ENCODE assay signal across 8 cellular contexts in genomic region chr7:27150568-27151340, GRCh38. TPM values are rescaled to one million over a fixed set of nuclear protein-coding genes. Genes with fewer than 3 reads are reported as not detected.
DNase-seq lines count a peak whose midpoint lies in the region; ATAC-seq, FAIRE-seq and TF ChIP-seq lines count a peak whose summit lies in the region.

No MANE protein-coding gene starts in this region.

- H3K4me2 ChIP-seq in PC-3 (ENCODE audit: low read length) (peak overlapping the region; percentile 92), osteoblast (ENCODE audit: insufficient read depth, low read length) (peak overlapping the region; percentile 99)

- peaks cover 71% of the 10 kb centered on the region for H3K79me2 ChIP-seq in PC-3 (ENCODE audit: low read length)
- H3K79me2 ChIP-seq in osteoblast (ENCODE audit: insufficient read depth, low read length) = peaks cover 96% of the 10 kb centered on the region

- H4K20me1 ChIP-seq in PC-3 (ENCODE audit: low read length) = no peaks in the 10 kb centered on the region
- H4K20me1 ChIP-seq in osteoblast (ENCODE audit: insufficient read depth, low read length) = peaks cover 12% of the 10 kb centered on the region

- H3K9me3 Mint-ChIP-seq in CD8-positive, alpha-beta memory T cell = peaks cover 0 to 10% (median 0%) of the 10 kb centered on the region in 5 donors

- peak overlapping the region; percentile 68 to 88 (median 80) for H3K4me3 Mint-ChIP-seq in CD8-positive, alpha-beta memory T cell

- no peaks in the 10 kb centered on the region for H3K9me2 ChIP-seq in PC-3 (replicated peaks; ENCODE audit: low read length)

- peaks cover 38% of the 10 kb centered on the region for H3K4me1 ChIP-seq in CD8-positive, alpha-beta memory T cell (ENCODE audit: insufficient read depth, low read length)
- H3K4me1 ChIP-seq in PC-3 (ENCODE audit: insufficient read depth, low read length) (peaks cover 34% of the 10 kb centered on the region), osteoblast (ENCODE audit: insufficient read depth, low read length) (peaks cover 59% of the 10 kb centered on the region)

- no peaks in the 10 kb centered on the region for H3K9me3 ChIP-seq in CD8-positive, alpha-beta memory T cell (ENCODE audit: low read length)
- H3K9me3 ChIP-seq in PC-3 (ENCODE audit: low read length) (no peaks in the 10 kb centered on the region), osteoblast (ENCODE audit: low read depth, low read length) (no peaks in the 10 kb centered on the region)

- no peak overlapping the region for H3K27ac ChIP-seq in CD8-positive, alpha-beta memory T cell (ENCODE audit: low read depth, low read length)
- peak overlapping the region; percentile 84 for H3K27ac ChIP-seq in PC-3 (ENCODE audit: low read length)
- H3K27ac ChIP-seq in osteoblast (ENCODE audit: low read depth, low read length) = peak overlapping the region; percentile 88

- CTCF ChIA-PET in CD8-positive, alpha-beta memory T cell (lab: Charles Lee) = interaction anchor here (0.7 to 6.9 kb wide), 25 partner anchors 8 to 1292 kb away, joined by 3 to 71 read pairs (median 4); partner anchors contain the start of genes HOXA4 and HOXA9
- CTCF ChIA-PET in PC-3 (lab: Charles Lee) = interaction anchor here (0.5 to 1.4 kb wide), 5 partner anchors 10 to 451 kb away, joined by 3 to 17 read pairs (median 4); partner anchors contain the start of gene HOXA11

- TSS peak; percentile 41 for BruUV-seq in PC-3 (replicated peaks; lab: Mats Ljungman, UMichigan)

- peaks cover 37 to 57% (median 44%) of the 10 kb centered on the region in 3 donors for H3K4me1 Mint-ChIP-seq in CD8-positive, alpha-beta memory T cell

- peak overlapping the region; percentile 66 for H3K4me3 ChIP-seq in CD8-positive, alpha-beta memory T cell (ENCODE audit: low read length)
- H3K4me3 ChIP-seq in PC-3 (ENCODE audit: low read length) = peak overlapping the region; percentile 78
- H3K4me3 ChIP-seq in osteoblast (ENCODE audit: insufficient read depth, low read length) = peak overlapping the region; percentile 93

- H3K9ac ChIP-seq in PC-3 (ENCODE audit: low read length) = peak overlapping the region; percentile 73

- ATAC-seq in GM19397 (IDR thresholded peaks at IDR 0.05; ENCODE audit: unreplicated experiment) (peak; percentile 72), HG03565 (IDR thresholded peaks at IDR 0.05; ENCODE audit: unreplicated experiment) (peak; percentile 70), PC-3 (peak; percentile 33)

- H3K27ac Mint-ChIP-seq in CD8-positive, alpha-beta memory T cell = peak overlapping the region in 5 of 8 donors; percentile 22 to 82 (median 67)

- no peaks in the 10 kb centered on the region for H3F3A ChIP-seq in PC-3 (ENCODE audit: low read length, unreplicated experiment)

- peaks cover 0 to 2% (median 0%) of the 10 kb centered on the region in 3 donors for H3K36me3 Mint-ChIP-seq in CD8-positive, alpha-beta memory T cell

- peaks cover 90% of the 10 kb centered on the region for H3K27me3 ChIP-seq in CD8-positive, alpha-beta memory T cell (ENCODE audit: insufficient read depth, low read length, poor library complexity, severe bottlenecking)
- no peaks in the 10 kb centered on the region for H3K27me3 ChIP-seq in PC-3 (ENCODE audit: low read length)
- no peaks in the 10 kb centered on the region for H3K27me3 ChIP-seq in osteoblast (ENCODE audit: insufficient read depth, low read length)

- H3K27me3 Mint-ChIP-seq in CD8-positive, alpha-beta memory T cell = peaks cover 86 to 92% of the 10 kb centered on the region in 2 donors

- FAIRE-seq in frontal cortex (lab: Jason Lieb, UNC) (no peak), urothelium cell line (lab: Jason Lieb, UNC) (peak; percentile 97)

- POLR2A ChIA-PET in CD8-positive, alpha-beta memory T cell (lab: Charles Lee) = interaction anchor here (1.0 kb wide), 1 partner anchor 11 kb away, joined by 3 read pairs; no protein-coding TSS in a partner anchor
- POLR2A ChIA-PET in PC-3 (lab: Charles Lee; ENCODE audit: unreplicated experiment) = interaction anchor here (0.6 to 1.4 kb wide), 3 partner anchors 16 to 288 kb away, joined by 3 to 6 read pairs (median 4); no protein-coding TSS in a partner anchor

- no peaks in the 10 kb centered on the region for H3K36me3 ChIP-seq in CD8-positive, alpha-beta memory T cell (ENCODE audit: insufficient read depth, low read length)
- H3K36me3 ChIP-seq in PC-3 (ENCODE audit: low read depth, low read length) (no peaks in the 10 kb centered on the region), osteoblast (ENCODE audit: insufficient read depth, low read length) (peaks cover 13% of the 10 kb centered on the region)

- peak; percentile 82 for TF ChIP-seq CTCF in PC-3 (conservative IDR thresholded peaks at IDR 0.05; ENCODE audit: low read depth, low read length)
- TF ChIP-seq CTCF in osteoblast (IDR thresholded peaks at IDR 0.05; ENCODE audit: extremely low read depth, low read depth, low read length) = peak; percentile 67

- intact Hi-C loops in PC-3 (cut with micrococcal nuclease) = loop anchor here (1.0 to 2.0 kb wide), 3 partner anchors 286 to 296 kb away; partner anchors contain the start of gene SKAP2

- DNase-seq in CD8-positive, alpha-beta memory T cell = peak; percentile 47 to 76 (median 57)
- DNase-seq in PC-3 (peak; percentile 86), frontal cortex (ENCODE audit: low spot score in 2 of 2) (peak; percentile 84), osteoblast (ENCODE audit: insufficient read length, low spot score, missing footprints) (peak; percentile 98), urothelium cell line (ENCODE audit: low spot score) (peak; percentile 92)
- DNase-seq in activated effector memory CD4-positive, alpha-beta T cell treated with Interleukin-2 at 50 U/mL for 16 hours = peak; percentile 54

- H2AFZ ChIP-seq in PC-3 (ENCODE audit: low read length) (peak overlapping the region; percentile 74), osteoblast (ENCODE audit: low read length) (peak overlapping the region; percentile 95)

RNA-seq across cellular contexts. Expression of gene HOXA3, which starts 1.6 kb away (rescaled TPM):
- total RNA-seq in CD8-positive, alpha-beta memory T cell = not detected
- not detected for polyA plus RNA-seq in CD8-positive, alpha-beta memory T cell
- total RNA-seq in PC-3 (2014; rRNA removed) (4.5 and 13.8 TPM in 2 replicates), frontal cortex (not detected), osteoblast (3.5 and 4.0 TPM in 2 replicates)

RNA-seq across cellular contexts. Expression of gene HOXA6, which starts 3.2 kb away (rescaled TPM):
- total RNA-seq in CD8-positive, alpha-beta memory T cell = not detected
- not detected for polyA plus RNA-seq in CD8-positive, alpha-beta memory T cell
- 6.9 and 8.3 TPM in 2 replicates for total RNA-seq in PC-3 (2014; rRNA removed)
- total RNA-seq in frontal cortex = not detected
- total RNA-seq in osteoblast = 5.0 and 7.6 TPM in 2 replicates

RNA-seq across cellular contexts. Expression of gene HOXA7, which starts 5.7 kb away (rescaled TPM):
- total RNA-seq in CD8-positive, alpha-beta memory T cell = not detected
- polyA plus RNA-seq in CD8-positive, alpha-beta memory T cell = not detected
- total RNA-seq in PC-3 (2014; rRNA removed) = 2.6 and 2.8 TPM in 2 replicates
- total RNA-seq in frontal cortex = not detected
- total RNA-seq in osteoblast = 3.6 and 4.4 TPM in 2 replicates

RNA-seq across cellular contexts. Expression of gene HOXA5, which starts 7.3 kb away (rescaled TPM):
- not detected for total RNA-seq in CD8-positive, alpha-beta memory T cell
- polyA plus RNA-seq in CD8-positive, alpha-beta memory T cell = not detected
- 7.0 and 7.5 TPM in 2 replicates for total RNA-seq in PC-3 (2014; rRNA removed)
- not detected for total RNA-seq in frontal cortex
- total RNA-seq in osteoblast = 3.2 and 5.8 TPM in 2 replicates

RNA-seq across cellular contexts. Expression of gene HOXA9, which starts 14.6 kb away (rescaled TPM):
- not detected for total RNA-seq in CD8-positive, alpha-beta memory T cell
- not detected for polyA plus RNA-seq in CD8-positive, alpha-beta memory T cell
- total RNA-seq in PC-3 (2014; rRNA removed) (69.0 and 85.3 TPM in 2 replicates), frontal cortex (not detected), osteoblast (15.3 and 19.5 TPM in 2 replicates)
